1 cellular context compared by ENCODE assay signal in genomic region chr19:51901860-51902259, GRCh38.
TF ChIP-seq lines count a peak whose summit lies in the region.

No MANE protein-coding gene starts in this region.

TF ChIP-seq in IMR-90, 13 proteins besides CTCF, POLR2A, EP300 and RAD21:
- TF ChIP-seq FOS (IDR thresholded peaks at IDR 0.05; ENCODE audit: low read depth, low read length) = no peak
TF ChIP-seq in IMR-90: peak in this region for 0.
